ENCODE assay signal across 29 cellular contexts in the genomic region with DNA sequence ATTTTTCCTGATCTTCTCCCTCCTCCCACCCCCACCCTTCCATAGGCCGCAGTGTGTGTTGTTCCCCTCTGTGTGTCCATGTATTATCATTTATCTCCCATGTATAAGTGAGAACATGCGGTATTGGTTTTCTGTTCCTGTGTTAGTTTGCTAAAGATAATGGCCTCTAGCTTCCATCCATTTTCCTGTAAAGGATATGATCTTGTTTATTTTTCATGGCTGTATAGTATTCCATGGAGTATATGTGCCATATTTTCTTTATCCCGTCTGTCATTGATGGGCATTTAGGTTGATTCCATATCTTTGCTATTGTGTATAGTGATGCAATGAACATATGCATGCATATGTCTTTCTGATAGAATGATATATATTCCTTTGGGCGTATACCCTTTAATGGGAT.
"Had no signal": no experiment of that assay in that cellular context is flagged by ENCODE, and none has a peak within 500 bp of the region (broad histone marks: within the 10 kb centered on the region; RNA-seq: fewer than 3 reads in every experiment).

No MANE protein-coding gene starts in this region.

- H3K36me3 ChIP-seq: colonic mucosa, esophagus muscularis mucosa, esophagus squamous epithelium, gastrocnemius medialis, gastroesophageal sphincter, heart left ventricle, heart right ventricle had no signal

- H3K4me1 ChIP-seq: colonic mucosa, esophagus muscularis mucosa, esophagus squamous epithelium, foreskin keratinocyte, gastrocnemius medialis, gastroesophageal sphincter, heart left ventricle, heart right ventricle had no signal

- H3K27me3 ChIP-seq: colonic mucosa, dorsolateral prefrontal cortex, esophagus muscularis mucosa, esophagus squamous epithelium, foreskin keratinocyte, gastrocnemius medialis, gastroesophageal sphincter, heart left ventricle, heart right ventricle, hepatocyte had no signal

- H3K27me3 Mint-ChIP-seq: dendritic cell treated with granulocyte-macrophage colony-stimulating factor and Interleukin-4, amounts not matched to agents 40 ng/mL and 50 ng/mL, for 4 days; effector memory CD8-positive, alpha-beta T cell had no signal

- H3K79me2 ChIP-seq: hepatocyte had no signal

- H3K27ac ChIP-seq: colonic mucosa, coronary artery, dorsolateral prefrontal cortex, epithelial cell of prostate, esophagus muscularis mucosa, esophagus squamous epithelium, foreskin keratinocyte, gastrocnemius medialis, gastroesophageal sphincter, heart left ventricle, heart right ventricle, hepatocyte had no signal

- H3K4me3 ChIP-seq: colonic mucosa, coronary artery, dorsolateral prefrontal cortex, esophagus muscularis mucosa, esophagus squamous epithelium, gastrocnemius medialis, gastroesophageal sphincter, heart left ventricle, heart right ventricle, hepatocyte had no signal

- H3K4me2 ChIP-seq: hepatocyte had no signal

- FAIRE-seq: endometrium, endothelial cell of umbilical vein, frontal cortex had no signal

- ATAC-seq: effector memory CD8-positive, alpha-beta T cell; esophagus mucosa; foreskin keratinocyte; gastrocnemius medialis; gastroesophageal sphincter; heart left ventricle; heart right ventricle had no signal

- H2AFZ ChIP-seq: hepatocyte had no signal

- H3K4me3 Mint-ChIP-seq: dendritic cell treated with granulocyte-macrophage colony-stimulating factor and Interleukin-4, amounts not matched to agents 40 ng/mL and 50 ng/mL, for 4 days; effector memory CD8-positive, alpha-beta T cell had no signal

- H3K9me3 ChIP-seq: colonic mucosa, esophagus muscularis mucosa, esophagus squamous epithelium, gastrocnemius medialis, gastroesophageal sphincter had no signal

- H3K27ac Mint-ChIP-seq: dendritic cell treated with granulocyte-macrophage colony-stimulating factor and Interleukin-4, amounts not matched to agents 40 ng/mL and 50 ng/mL, for 4 days; effector memory CD8-positive, alpha-beta T cell had no signal

- DNase-seq: colonic mucosa; cortex of kidney; dermis blood vessel endothelial cell; dorsolateral prefrontal cortex; effector CD4-positive, alpha-beta T cell; effector CD8-positive, alpha-beta T cell; effector memory CD4-positive, alpha-beta T cell; effector memory CD8-positive, alpha-beta T cell; erythroblast; esophagus squamous epithelium; foreskin fibroblast; foreskin keratinocyte; foreskin melanocyte; gastrocnemius medialis; glutamatergic neuron; head of caudate nucleus; heart left ventricle; heart right ventricle; hippocampal formation had no signal
